In the genomic region with DNA sequence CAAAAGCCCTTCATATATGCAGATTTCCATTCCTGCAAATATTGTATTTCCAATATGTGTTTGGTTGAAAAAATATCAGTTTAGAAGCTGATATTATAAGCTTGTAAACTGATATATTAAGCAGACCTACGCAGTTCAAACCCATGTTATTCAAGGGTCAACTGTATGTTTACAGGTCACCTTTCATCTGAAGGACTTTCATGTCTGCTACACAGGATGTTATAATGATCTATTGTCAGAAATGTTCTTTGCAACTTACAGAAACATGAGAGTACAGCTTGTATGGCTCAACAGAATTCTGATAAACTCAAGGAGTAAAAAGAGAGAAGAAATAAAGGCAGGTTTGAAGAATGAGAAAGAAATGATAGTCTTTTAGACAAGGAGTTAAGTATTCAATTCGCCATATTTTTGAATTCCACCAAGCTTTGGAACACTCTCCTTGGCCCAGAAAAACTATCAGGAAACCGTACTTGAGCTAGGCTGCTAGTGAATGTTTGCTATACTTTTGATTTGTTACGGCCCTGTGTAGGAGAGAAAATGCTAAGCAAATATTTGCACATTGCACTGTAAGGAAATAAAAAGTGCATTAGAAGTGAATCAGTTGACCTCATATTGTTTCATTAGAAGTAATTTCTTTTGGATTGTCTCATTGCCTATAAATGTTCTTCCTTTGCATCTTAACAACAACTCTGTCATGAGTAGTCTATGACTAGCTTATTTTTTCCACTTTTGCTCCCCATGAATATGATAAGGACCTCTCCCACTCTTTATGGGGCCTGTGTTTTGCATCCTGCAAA, we compare ENCODE assay signal across 16 cellular contexts.
DNase-seq lines count a peak whose midpoint lies in the region; ATAC-seq, FAIRE-seq and TF ChIP-seq lines count a peak whose summit lies in the region.
"Had no signal": no experiment of that assay in that cellular context is flagged by ENCODE, and none has a peak within 500 bp of the region (broad histone marks: within the 10 kb centered on the region; RNA-seq: fewer than 3 reads in every experiment).

No MANE protein-coding gene starts in this region.

- FAIRE-seq in keratinocyte (lab: Jason Lieb, UNC), result peak; percentile 67
- FAIRE-seq: colon, GM18507 had no signal

- H3K27me3 Mint-ChIP-seq in neural progenitor cell (ENCODE audit: insufficient read depth, low read depth), result peaks cover 2% of the 10 kb centered on the region
- H3K27me3 Mint-ChIP-seq: activated B cell treated with CpG ODN at 0.5 μM for 24 hours had no signal

- H3K9me3 Mint-ChIP-seq in neural progenitor cell, result peaks cover 4% of the 10 kb centered on the region

- ATAC-seq in right cardiac atrium, result no peak

- dilution Hi-C loops in keratinocyte (cut with MboI; ENCODE audit: extremely low pct_ligation_motif_present, low sequenced_read_pairs), result no loop called here

- H3K79me2 ChIP-seq in keratinocyte (ENCODE audit: control insufficient read depth, insufficient read depth, low read length) (no peaks in the 10 kb centered on the region), neural progenitor cell (ENCODE audit: low read depth) (no peaks in the 10 kb centered on the region)

- H3F3A ChIP-seq in neural progenitor cell (ENCODE audit: low read depth), result no peaks in the 10 kb centered on the region

- H3K4me1 Mint-ChIP-seq in neural progenitor cell, result peaks cover 3% of the 10 kb centered on the region
- H3K4me1 Mint-ChIP-seq: activated B cell treated with CpG ODN at 0.5 μM for 24 hours had no signal

- H3K36me3 Mint-ChIP-seq in neural progenitor cell, result no peaks in the 10 kb centered on the region

- no peak overlapping the region for H3K4me3 Mint-ChIP-seq in neural progenitor cell
- H3K4me3 Mint-ChIP-seq: activated B cell treated with CpG ODN at 0.5 μM for 24 hours; T-helper 1 cell treated with Interleukin-12 subunit alpha and Interleukin-12 subunit beta and Interleukin-4 antibody, amounts not matched to agents 30 μg/mL and 1 μg/mL, for 36 hours had no signal

- intact Hi-C loops in right cardiac atrium (cut with DNase I), result no loop called here

- H3K4me1 ChIP-seq in adipocyte (ENCODE audit: control insufficient read depth, insufficient read depth, low read length) (no peaks in the 10 kb centered on the region), keratinocyte (ENCODE audit: control insufficient read depth, extremely low read depth, insufficient read depth, low read length) (peaks cover 34% of the 10 kb centered on the region), right cardiac atrium (ENCODE audit: control insufficient read depth, insufficient read depth, low read length) (no peaks in the 10 kb centered on the region), neural progenitor cell (no peaks in the 10 kb centered on the region)
- H3K4me1 ChIP-seq: adrenal gland had no signal

- no peak overlapping the region for H3K27ac ChIP-seq in keratinocyte (ENCODE audit: control insufficient read depth, insufficient read depth, low read length)
- no peak overlapping the region for H3K27ac ChIP-seq in right cardiac atrium (ENCODE audit: low read length)
- no peak overlapping the region for H3K27ac ChIP-seq in neural progenitor cell
- H3K27ac ChIP-seq: adrenal gland had no signal

- H3K9ac ChIP-seq in adipocyte (ENCODE audit: low read length) (no peak overlapping the region), keratinocyte (ENCODE audit: control insufficient read depth, extremely low read depth, insufficient read depth, low read length) (no peak overlapping the region), neural progenitor cell (no peak overlapping the region)

- H3K9me3 ChIP-seq in adipocyte (ENCODE audit: control insufficient read depth, low read length) (no peaks in the 10 kb centered on the region), keratinocyte (ENCODE audit: control insufficient read depth, low read depth, low read length) (no peaks in the 10 kb centered on the region), right cardiac atrium (ENCODE audit: control insufficient read depth, low read length) (no peaks in the 10 kb centered on the region), neural progenitor cell (ENCODE audit: low read depth) (no peaks in the 10 kb centered on the region)
- H3K9me3 ChIP-seq: adrenal gland had no signal

- H3K9me1 ChIP-seq in keratinocyte (ENCODE audit: control insufficient read depth, extremely low read depth, insufficient read depth, low read length), result no peaks in the 10 kb centered on the region

- H2AFZ ChIP-seq in keratinocyte (ENCODE audit: control insufficient read depth, low read length) (peak overlapping the region; percentile 13), neural progenitor cell (replicated peaks) (no peak overlapping the region)

- H3K27me3 ChIP-seq in adipocyte (replicated peaks; ENCODE audit: control insufficient read depth, insufficient read depth, low read length) (no peaks in the 10 kb centered on the region), keratinocyte (ENCODE audit: control insufficient read depth, extremely low read depth, insufficient read depth, low read length) (no peaks in the 10 kb centered on the region), right cardiac atrium (ENCODE audit: control insufficient read depth, insufficient read depth) (no peaks in the 10 kb centered on the region), neural progenitor cell (no peaks in the 10 kb centered on the region)
- H3K27me3 ChIP-seq: adrenal gland had no signal

- TF ChIP-seq CTCF in keratinocyte (optimal IDR thresholded peaks at IDR 0.05 in 1 of 3, IDR thresholded peaks at IDR 0.05 in 1 of 3, conservative IDR thresholded peaks at IDR 0.05 in 1 of 3; ENCODE audit: extremely low read depth in 1 of 3, insufficient read depth in 2 of 3, low read length in 3 of 3), result no peak
- no peak for TF ChIP-seq CTCF in neural progenitor cell (IDR thresholded peaks at IDR 0.05)

- no peaks in the 10 kb centered on the region for H4K20me1 ChIP-seq in keratinocyte (ENCODE audit: control insufficient read depth, extremely low read depth, insufficient read depth, low read length)
- no peaks in the 10 kb centered on the region for H4K20me1 ChIP-seq in neural progenitor cell (ENCODE audit: low read depth)

- H3K4me2 ChIP-seq in keratinocyte (ENCODE audit: control insufficient read depth, extremely low read depth, insufficient read depth, low read depth, low read length) (no peak overlapping the region), neural progenitor cell (no peak overlapping the region)

- WGBS in right cardiac atrium, result 88% methylated on average over 4 of the region's 4 CpGs

- no peak overlapping the region for H3K4me3 ChIP-seq in adipocyte (ENCODE audit: low read length)
- H3K4me3 ChIP-seq in keratinocyte (ENCODE audit: control insufficient read depth in 2 of 3, extremely low read depth in 1 of 3, insufficient read depth in 2 of 3, low read depth in 1 of 3, low read length in 3 of 3), result no peak overlapping the region
- no peak overlapping the region for H3K4me3 ChIP-seq in right cardiac atrium (ENCODE audit: low read length)
- H3K4me3 ChIP-seq in neural progenitor cell, result no peak overlapping the region
- H3K4me3 ChIP-seq: adrenal gland had no signal

- no peak overlapping the region for H3K27ac Mint-ChIP-seq in neural progenitor cell
- H3K27ac Mint-ChIP-seq: activated B cell treated with CpG ODN at 0.5 μM for 24 hours; T-helper 1 cell treated with Interleukin-12 subunit alpha and Interleukin-12 subunit beta and Interleukin-4 antibody, amounts not matched to agents 30 μg/mL and 1 μg/mL, for 36 hours had no signal

- DNase-seq in AG08395 (ENCODE audit: low spot score) (peak; percentile 4), HCEC 1CT (peak; percentile 26), adipocyte (ENCODE audit: low read depth) (peak; percentile 16), keratinocyte (ENCODE audit: low read depth, low spot score) (no peak), right cardiac atrium (no peak), neural progenitor cell (ENCODE audit: low spot score) (no peak), ureter (ENCODE audit: low spot score) (no peak), NCI-H2227 (lab: John Stamatoyannopoulos, UW; ENCODE audit: unreplicated experiment) (no peak)
- DNase-seq: activated B cell treated with CpG ODN at 0.5 μM for 24 hours, adrenal gland, DMS 273 treated with DMSO at 0.1 percent for 48 hours, mesendoderm, SHP77 treated with DMSO at 0.1 percent for 48 hours had no signal

- no peaks in the 10 kb centered on the region for H3K36me3 ChIP-seq in adipocyte (ENCODE audit: control insufficient read depth, insufficient read depth, low read length, severe bottlenecking)
- no peaks in the 10 kb centered on the region for H3K36me3 ChIP-seq in keratinocyte (ENCODE audit: control insufficient read depth in 2 of 2, extremely low read depth in 1 of 2, insufficient read depth in 2 of 2, low read length in 2 of 2)
- no peaks in the 10 kb centered on the region for H3K36me3 ChIP-seq in neural progenitor cell
- H3K36me3 ChIP-seq: adrenal gland had no signal

Comparison
In these comparisons a context has a peak if more than half of its experiments do, and no peak if none do; other contexts are left out.
1. DNase-seq: peak in AG08395 (single experiment), HCEC 1CT (single experiment) and adipocyte (single experiment); none in keratinocyte (single experiment), right cardiac atrium (0 of 3), neural progenitor cell (single experiment), ureter (single experiment) and NCI-H2227 (single experiment).